ENCODE assay signal across 18 cellular contexts in genomic region chr13:54647275-54647674, GRCh38.
"Had no signal": no experiment of that assay in that cellular context is flagged by ENCODE, and none has a peak within 500 bp of the region (broad histone marks: within the 10 kb centered on the region; RNA-seq: fewer than 3 reads in every experiment).

No MANE protein-coding gene starts in this region.

- H3K4me1 Mint-ChIP-seq: T-cell had no signal

- H3K36me3 Mint-ChIP-seq: T-cell had no signal

- H3K27me3 Mint-ChIP-seq: T-cell had no signal

- H3K4me3 Mint-ChIP-seq: T-cell; T-helper 1 cell treated with Interleukin-12 subunit alpha and Interleukin-12 subunit beta and Interleukin-4 antibody, amounts not matched to agents 30 μg/mL and 1 μg/mL, for 36 hours had no signal

- H3K27ac Mint-ChIP-seq: T-cell; T-helper 1 cell treated with Interleukin-12 subunit alpha and Interleukin-12 subunit beta and Interleukin-4 antibody, amounts not matched to agents 30 μg/mL and 1 μg/mL, for 36 hours had no signal

- DNase-seq: IMR-90; Karpas-422; KG1; MM.1S; NCI-H1092 treated with DMSO at 0.1 percent for 48 hours; NCI-H1436; NCI-H187; NCI-H2029 treated with DMSO at 0.1 percent for 48 hours; NCI-H2227 treated with DMSO at 0.1 percent for 48 hours; NCI-H524; NCI-H526 treated with DMSO at 0.1 percent for 48 hours; NK-92 treated with Interleukin-12 subunit alpha and Interleukin-12 subunit beta, amount 100 ng/mL, for 24 hours; PC-3; SHP77; SK-N-SH; SW 1271; T-cell had no signal
